28 cellular contexts compared by ENCODE assay signal in genomic region chr2:159270744-159271379, GRCh38.
"Had no signal": no experiment of that assay in that cellular context is flagged by ENCODE, and none has a peak within 500 bp of the region (broad histone marks: within the 10 kb centered on the region; RNA-seq: fewer than 3 reads in every experiment).

No MANE protein-coding gene starts in this region.

- H3K36me3 ChIP-seq: adrenal gland, cardiac muscle cell had no signal

- DNase-seq: activated CD4-positive, alpha-beta memory T cell treated with anti-CD3 and anti-CD28 coated beads for 36 hours; activated CD4-positive, alpha-beta T cell treated with anti-CD3 and anti-CD28 coated beads for 36 hours; activated CD4-positive, alpha-beta T cell treated with anti-CD3 and anti-CD28 coated beads, Interleukin-2, amount 10 ng/mL, durations not matched to agents 24 days and 14 days; activated CD4-positive, CD25-positive, alpha-beta regulatory T cell; activated CD4-positive, CD25-positive, alpha-beta regulatory T cell treated with anti-CD3 and anti-CD28 coated beads, Interleukin-2, amount 50 U/mL, for 72 hours; activated CD8-positive, alpha-beta memory T cell treated with anti-CD3 and anti-CD28 coated beads, Interleukin-2, amount 10 ng/mL, durations not matched to agents 7 days and 5 days; activated CD8-positive, alpha-beta memory T cell treated with anti-CD3 and anti-CD28 coated beads, Interleukin-2, amount 50 U/mL, for 4 hours; activated CD8-positive, alpha-beta T cell treated with anti-CD3 and anti-CD28 coated beads, Interleukin-2, amount 10 ng/mL, durations not matched to agents 7 days and 5 days; activated effector memory CD4-positive, alpha-beta T cell treated with anti-CD3 and anti-CD28 coated beads, Interleukin-2, amount 50 U/mL, for 16 hours; activated naive CD4-positive, alpha-beta T cell treated with anti-CD3 and anti-CD28 coated beads for 36 hours; activated naive CD8-positive, alpha-beta T cell treated with anti-CD3 and anti-CD28 coated beads for 36 hours; activated naive CD8-positive, alpha-beta T cell treated with anti-CD3 and anti-CD28 coated beads, Interleukin-2, amount 50 U/mL, for 24 hours; activated T-cell treated with anti-CD3 and anti-CD28 coated beads, Interleukin-2, amount 50 U/mL, for 1 hour; activated T-cell treated with anti-CD3 and anti-CD28 coated beads, Interleukin-2, amount 50 U/mL, for 48 hours; adrenal gland; amygdala; aorta; body of pancreas; central memory CD4-positive, alpha-beta T cell; cerebellar nuclear complex; dorsolateral prefrontal cortex; effector memory CD8-positive, alpha-beta T cell; esophagus squamous epithelium; foreskin melanocyte; T-helper 2 cell had no signal

- H3K4me3 ChIP-seq: adrenal gland, body of pancreas, cardiac muscle cell, coronary artery, dorsolateral prefrontal cortex, esophagus squamous epithelium, gastroesophageal sphincter had no signal

- H3K27me3 ChIP-seq: adrenal gland, body of pancreas, cardiac muscle cell, dorsolateral prefrontal cortex, esophagus squamous epithelium, gastroesophageal sphincter had no signal

- H3K9me3 ChIP-seq: adrenal gland, body of pancreas, esophagus squamous epithelium, gastroesophageal sphincter had no signal

- H3K4me1 ChIP-seq: body of pancreas, esophagus squamous epithelium had no signal

- H3K27ac ChIP-seq: adrenal gland, body of pancreas, coronary artery, dorsolateral prefrontal cortex, esophagus squamous epithelium, gastroesophageal sphincter had no signal
